In the genomic region with DNA sequence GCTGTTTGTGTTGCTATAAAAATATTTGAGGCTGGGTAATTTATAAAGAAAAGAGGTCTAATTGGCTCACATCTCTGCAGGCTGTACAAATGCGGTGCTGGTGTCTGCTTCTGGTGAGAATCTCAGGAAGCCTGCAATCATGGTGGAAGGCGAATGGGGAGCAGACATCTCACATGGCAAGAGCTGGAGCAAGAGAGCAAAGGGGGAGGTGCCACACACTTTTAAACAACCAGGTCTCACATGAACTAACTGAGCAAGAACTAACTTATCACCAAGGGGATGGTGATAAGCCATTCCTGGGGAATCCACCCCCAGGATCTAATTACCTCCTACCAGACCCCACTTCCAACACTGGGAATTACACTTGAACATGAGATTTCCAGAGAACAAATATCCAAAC, we compare ENCODE assay signal across 1 cellular context.
TF ChIP-seq lines count a peak whose summit lies in the region.

No MANE protein-coding gene starts in this region.

TF ChIP-seq in GM23338, 12 proteins besides CTCF, POLR2A, EP300 and RAD21 (continued from another document):
- TF ChIP-seq, protein P1, sequence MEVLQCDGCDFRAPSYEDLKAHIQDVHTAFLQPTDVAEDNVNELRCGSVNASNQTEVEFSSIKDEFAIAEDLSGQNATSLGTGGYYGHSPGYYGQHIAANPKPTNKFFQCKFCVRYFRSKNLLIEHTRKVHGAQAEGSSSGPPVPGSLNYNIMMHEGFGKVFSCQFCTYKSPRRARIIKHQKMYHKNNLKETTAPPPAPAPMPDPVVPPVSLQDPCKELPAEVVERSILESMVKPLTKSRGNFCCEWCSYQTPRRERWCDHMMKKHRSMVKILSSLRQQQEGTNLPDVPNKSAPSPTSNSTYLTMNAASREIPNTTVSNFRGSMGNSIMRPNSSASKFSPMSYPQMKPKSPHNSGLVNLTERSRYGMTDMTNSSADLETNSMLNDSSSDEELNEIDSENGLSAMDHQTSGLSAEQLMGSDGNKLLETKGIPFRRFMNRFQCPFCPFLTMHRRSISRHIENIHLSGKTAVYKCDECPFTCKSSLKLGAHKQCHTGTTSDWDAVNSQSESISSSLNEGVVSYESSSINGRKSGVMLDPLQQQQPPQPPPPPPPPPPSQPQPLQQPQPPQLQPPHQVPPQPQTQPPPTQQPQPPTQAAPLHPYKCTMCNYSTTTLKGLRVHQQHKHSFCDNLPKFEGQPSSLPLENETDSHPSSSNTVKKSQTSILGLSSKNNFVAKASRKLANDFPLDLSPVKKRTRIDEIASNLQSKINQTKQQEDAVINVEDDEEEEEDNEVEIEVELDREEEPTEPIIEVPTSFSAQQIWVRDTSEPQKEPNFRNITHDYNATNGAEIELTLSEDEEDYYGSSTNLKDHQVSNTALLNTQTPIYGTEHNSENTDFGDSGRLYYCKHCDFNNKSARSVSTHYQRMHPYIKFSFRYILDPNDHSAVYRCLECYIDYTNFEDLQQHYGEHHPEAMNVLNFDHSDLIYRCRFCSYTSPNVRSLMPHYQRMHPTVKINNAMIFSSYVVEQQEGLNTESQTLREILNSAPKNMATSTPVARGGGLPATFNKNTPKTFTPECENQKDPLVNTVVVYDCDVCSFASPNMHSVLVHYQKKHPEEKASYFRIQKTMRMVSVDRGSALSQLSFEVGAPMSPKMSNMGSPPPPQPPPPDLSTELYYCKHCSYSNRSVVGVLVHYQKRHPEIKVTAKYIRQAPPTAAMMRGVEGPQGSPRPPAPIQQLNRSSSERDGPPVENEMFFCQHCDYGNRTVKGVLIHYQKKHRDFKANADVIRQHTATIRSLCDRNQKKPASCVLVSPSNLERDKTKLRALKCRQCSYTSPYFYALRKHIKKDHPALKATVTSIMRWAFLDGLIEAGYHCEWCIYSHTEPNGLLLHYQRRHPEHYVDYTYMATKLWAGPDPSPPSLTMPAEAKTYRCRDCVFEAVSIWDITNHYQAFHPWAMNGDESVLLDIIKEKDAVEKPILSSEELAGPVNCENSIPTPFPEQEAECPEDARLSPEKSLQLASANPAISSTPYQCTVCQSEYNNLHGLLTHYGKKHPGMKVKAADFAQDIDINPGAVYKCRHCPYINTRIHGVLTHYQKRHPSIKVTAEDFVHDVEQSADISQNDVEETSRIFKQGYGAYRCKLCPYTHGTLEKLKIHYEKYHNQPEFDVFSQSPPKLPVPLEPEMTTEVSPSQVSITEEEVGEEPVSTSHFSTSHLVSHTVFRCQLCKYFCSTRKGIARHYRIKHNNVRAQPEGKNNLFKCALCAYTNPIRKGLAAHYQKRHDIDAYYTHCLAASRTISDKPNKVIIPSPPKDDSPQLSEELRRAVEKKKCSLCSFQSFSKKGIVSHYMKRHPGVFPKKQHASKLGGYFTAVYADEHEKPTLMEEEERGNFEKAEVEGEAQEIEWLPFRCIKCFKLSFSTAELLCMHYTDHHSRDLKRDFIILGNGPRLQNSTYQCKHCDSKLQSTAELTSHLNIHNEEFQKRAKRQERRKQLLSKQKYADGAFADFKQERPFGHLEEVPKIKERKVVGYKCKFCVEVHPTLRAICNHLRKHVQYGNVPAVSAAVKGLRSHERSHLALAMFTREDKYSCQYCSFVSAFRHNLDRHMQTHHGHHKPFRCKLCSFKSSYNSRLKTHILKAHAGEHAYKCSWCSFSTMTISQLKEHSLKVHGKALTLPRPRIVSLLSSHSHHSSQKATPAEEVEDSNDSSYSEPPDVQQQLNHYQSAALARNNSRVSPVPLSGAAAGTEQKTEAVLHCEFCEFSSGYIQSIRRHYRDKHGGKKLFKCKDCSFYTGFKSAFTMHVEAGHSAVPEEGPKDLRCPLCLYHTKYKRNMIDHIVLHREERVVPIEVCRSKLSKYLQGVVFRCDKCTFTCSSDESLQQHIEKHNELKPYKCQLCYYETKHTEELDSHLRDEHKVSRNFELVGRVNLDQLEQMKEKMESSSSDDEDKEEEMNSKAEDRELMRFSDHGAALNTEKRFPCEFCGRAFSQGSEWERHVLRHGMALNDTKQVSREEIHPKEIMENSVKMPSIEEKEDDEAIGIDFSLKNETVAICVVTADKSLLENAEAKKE (CRISPR knock-in tag; IDR thresholded peaks at IDR 0.05), result no peak
- TF ChIP-seq ZNF331 (CRISPR knock-in tag; IDR thresholded peaks at IDR 0.05; ENCODE audit: low read depth) (no peak), POLR2AphosphoS5 (IDR thresholded peaks at IDR 0.05; ENCODE audit: low read depth) (no peak)
